ENCODE assay signal across 16 cellular contexts in genomic region chrX:112759512-112759911, GRCh38.
"Had no signal": no experiment of that assay in that cellular context is flagged by ENCODE, and none has a peak within 500 bp of the region (broad histone marks: within the 10 kb centered on the region; RNA-seq: fewer than 3 reads in every experiment).

No MANE protein-coding gene starts in this region.

- H3K4me3 ChIP-seq: coronary artery, left lung, upper lobe of right lung had no signal

- H3K27ac ChIP-seq: coronary artery, left lung, upper lobe of right lung had no signal

- H3K27ac Mint-ChIP-seq: activated CD4-positive, alpha-beta T cell treated with anti-CD3 and anti-CD28 coated beads, Interleukin-2, amount 10 ng/mL, durations not matched to agents 24 days and 14 days; activated naive CD4-positive, alpha-beta T cell treated with anti-CD3 and anti-CD28 coated beads for 36 hours; activated T-helper 17 cell treated with anti-CD3 and anti-CD28 coated beads, Interleukin-2, amount 50 U/mL, for 72 hours; effector memory CD8-positive, alpha-beta T cell; immature natural killer cell; stimulated activated naive CD8-positive, alpha-beta T cell treated with anti-CD3 and anti-CD28 coated beads, Interleukin-15, Interleukin-2, amounts not matched to agents 100 ng/mL and 50 ng/mL, for 24 hours; T-helper 1 cell treated with Interleukin-12 subunit alpha and Interleukin-12 subunit beta and Interleukin-4 antibody, amounts not matched to agents 30 μg/mL and 1 μg/mL, for 36 hours; WTC11 had no signal

- H3K4me1 Mint-ChIP-seq: activated CD4-positive, alpha-beta T cell treated with anti-CD3 and anti-CD28 coated beads, Interleukin-2, amount 10 ng/mL, durations not matched to agents 24 days and 14 days; activated T-helper 17 cell treated with anti-CD3 and anti-CD28 coated beads, Interleukin-2, amount 50 U/mL, for 72 hours; immature natural killer cell; WTC11 had no signal

- H3K36me3 Mint-ChIP-seq: immature natural killer cell, WTC11 had no signal

- H3K36me3 ChIP-seq: left lung, upper lobe of right lung had no signal

- DNase-seq: activated CD4-positive, alpha-beta T cell treated with anti-CD3 and anti-CD28 coated beads, Interleukin-2, amount 10 ng/mL, durations not matched to agents 24 days and 14 days; activated naive CD4-positive, alpha-beta T cell treated with anti-CD3 and anti-CD28 coated beads for 36 hours; central memory CD4-positive, alpha-beta T cell; effector memory CD8-positive, alpha-beta T cell; glutamatergic neuron; immature natural killer cell; left lung; stimulated activated CD4-positive, alpha-beta T cell treated with anti-CD3 and anti-CD28 coated beads, Interleukin-4, amount 100 ng/mL, for 1 hour; stimulated activated CD8-positive, alpha-beta memory T cell treated with anti-CD3 and anti-CD28 coated beads, Interleukin-4, amount 100 ng/mL, for 48 hours; upper lobe of right lung had no signal

- H3K4me1 ChIP-seq: left lung, upper lobe of right lung had no signal

- H3K9me3 ChIP-seq: left lung, upper lobe of right lung had no signal

- H3K27me3 Mint-ChIP-seq: activated CD4-positive, alpha-beta T cell treated with anti-CD3 and anti-CD28 coated beads, Interleukin-2, amount 10 ng/mL, durations not matched to agents 24 days and 14 days had no signal

- H3K27me3 ChIP-seq: upper lobe of right lung had no signal

- H3K4me3 Mint-ChIP-seq: activated CD4-positive, alpha-beta T cell treated with anti-CD3 and anti-CD28 coated beads, Interleukin-2, amount 10 ng/mL, durations not matched to agents 24 days and 14 days; activated naive CD4-positive, alpha-beta T cell treated with anti-CD3 and anti-CD28 coated beads for 36 hours; activated T-helper 17 cell treated with anti-CD3 and anti-CD28 coated beads, Interleukin-2, amount 50 U/mL, for 72 hours; effector memory CD8-positive, alpha-beta T cell; immature natural killer cell; neural crest cell; stimulated activated naive CD8-positive, alpha-beta T cell treated with anti-CD3 and anti-CD28 coated beads, Interleukin-15, Interleukin-2, amounts not matched to agents 100 ng/mL and 50 ng/mL, for 24 hours; T-helper 1 cell treated with Interleukin-12 subunit alpha and Interleukin-12 subunit beta and Interleukin-4 antibody, amounts not matched to agents 30 μg/mL and 1 μg/mL, for 36 hours; WTC11 had no signal

- H3K9me3 Mint-ChIP-seq: activated CD4-positive, alpha-beta T cell treated with anti-CD3 and anti-CD28 coated beads, Interleukin-2, amount 10 ng/mL, durations not matched to agents 24 days and 14 days; activated naive CD4-positive, alpha-beta T cell treated with anti-CD3 and anti-CD28 coated beads for 36 hours; activated T-helper 17 cell treated with anti-CD3 and anti-CD28 coated beads, Interleukin-2, amount 50 U/mL, for 72 hours; effector memory CD8-positive, alpha-beta T cell; immature natural killer cell; neural crest cell; stimulated activated naive CD8-positive, alpha-beta T cell treated with anti-CD3 and anti-CD28 coated beads, Interleukin-15, Interleukin-2, amounts not matched to agents 100 ng/mL and 50 ng/mL, for 24 hours; T-helper 1 cell treated with Interleukin-12 subunit alpha and Interleukin-12 subunit beta and Interleukin-4 antibody, amounts not matched to agents 30 μg/mL and 1 μg/mL, for 36 hours; WTC11 had no signal

- ATAC-seq: activated T-helper 17 cell treated with anti-CD3 and anti-CD28 coated beads, Interleukin-2, amount 50 U/mL, for 72 hours; effector memory CD8-positive, alpha-beta T cell; left lung; upper lobe of right lung; WTC11 had no signal
